In the genomic region with DNA sequence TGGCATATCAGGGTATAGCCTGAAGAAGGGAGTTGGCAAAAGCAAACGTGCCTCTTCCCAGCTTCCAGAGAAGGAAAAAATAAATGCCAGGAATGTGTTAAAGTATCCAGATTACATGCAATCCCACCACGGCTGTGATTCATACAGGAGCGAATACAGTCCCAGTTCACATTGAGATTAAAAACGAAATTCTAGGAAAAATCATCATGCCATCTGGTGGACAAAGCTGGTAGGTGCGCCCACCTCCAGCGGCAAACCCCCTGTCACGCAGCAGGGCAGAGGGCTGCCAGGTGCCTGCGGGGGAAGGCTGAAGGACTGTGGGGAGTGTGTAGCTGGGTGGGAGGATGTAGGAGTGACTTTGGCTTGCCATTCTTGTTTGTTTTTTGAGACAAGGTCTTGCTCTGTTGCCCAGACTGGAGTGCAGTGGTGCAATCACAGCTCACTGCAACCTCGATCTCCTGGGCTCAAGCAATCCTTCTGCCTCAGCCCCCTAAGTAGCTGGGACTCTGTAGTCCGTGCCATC, we compare ENCODE assay signal across 1 cellular context.
TF ChIP-seq lines count a peak whose summit lies in the region.

No MANE protein-coding gene starts in this region.

TF ChIP-seq in A549, 52 proteins besides CTCF, POLR2A, EP300 and RAD21 (continued from another document):
- TF ChIP-seq, protein P1, sequence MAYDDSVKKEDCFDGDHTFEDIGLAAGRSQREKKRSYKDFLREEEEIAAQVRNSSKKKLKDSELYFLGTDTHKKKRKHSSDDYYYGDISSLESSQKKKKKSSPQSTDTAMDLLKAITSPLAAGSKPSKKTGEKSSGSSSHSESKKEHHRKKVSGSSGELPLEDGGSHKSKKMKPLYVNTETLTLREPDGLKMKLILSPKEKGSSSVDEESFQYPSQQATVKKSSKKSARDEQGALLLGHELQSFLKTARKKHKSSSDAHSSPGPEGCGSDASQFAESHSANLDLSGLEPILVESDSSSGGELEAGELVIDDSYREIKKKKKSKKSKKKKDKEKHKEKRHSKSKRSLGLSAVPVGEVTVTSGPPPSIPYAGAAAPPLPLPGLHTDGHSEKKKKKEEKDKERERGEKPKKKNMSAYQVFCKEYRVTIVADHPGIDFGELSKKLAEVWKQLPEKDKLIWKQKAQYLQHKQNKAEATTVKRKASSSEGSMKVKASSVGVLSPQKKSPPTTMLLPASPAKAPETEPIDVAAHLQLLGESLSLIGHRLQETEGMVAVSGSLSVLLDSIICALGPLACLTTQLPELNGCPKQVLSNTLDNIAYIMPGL (CRISPR knock-in tag; IDR thresholded peaks at IDR 0.05; ENCODE audit: borderline replicate concordance): no peak
- TF ChIP-seq RFX5 (IDR thresholded peaks at IDR 0.05) (no peak), CBX2 (IDR thresholded peaks at IDR 0.05; ENCODE audit: borderline replicate concordance, low read depth) (no peak), JUNB (IDR thresholded peaks at IDR 0.05) (no peak), HDAC2 (IDR thresholded peaks at IDR 0.05) (no peak), ZC3H11A (IDR thresholded peaks at IDR 0.05) (no peak)
- TF ChIP-seq, protein P2, sequence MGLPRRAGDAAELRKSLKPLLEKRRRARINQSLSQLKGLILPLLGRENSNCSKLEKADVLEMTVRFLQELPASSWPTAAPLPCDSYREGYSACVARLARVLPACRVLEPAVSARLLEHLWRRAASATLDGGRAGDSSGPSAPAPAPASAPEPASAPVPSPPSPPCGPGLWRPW (IDR thresholded peaks at IDR 0.05): no peak
- TF ChIP-seq, protein P3, sequence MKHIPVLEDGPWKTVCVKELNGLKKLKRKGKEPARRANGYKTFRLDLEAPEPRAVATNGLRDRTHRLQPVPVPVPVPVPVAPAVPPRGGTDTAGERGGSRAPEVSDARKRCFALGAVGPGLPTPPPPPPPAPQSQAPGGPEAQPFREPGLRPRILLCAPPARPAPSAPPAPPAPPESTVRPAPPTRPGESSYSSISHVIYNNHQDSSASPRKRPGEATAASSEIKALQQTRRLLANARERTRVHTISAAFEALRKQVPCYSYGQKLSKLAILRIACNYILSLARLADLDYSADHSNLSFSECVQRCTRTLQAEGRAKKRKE (CRISPR knock-in tag; IDR thresholded peaks at IDR 0.05; ENCODE audit: low read depth): no peak
- TF ChIP-seq, protein P4, sequence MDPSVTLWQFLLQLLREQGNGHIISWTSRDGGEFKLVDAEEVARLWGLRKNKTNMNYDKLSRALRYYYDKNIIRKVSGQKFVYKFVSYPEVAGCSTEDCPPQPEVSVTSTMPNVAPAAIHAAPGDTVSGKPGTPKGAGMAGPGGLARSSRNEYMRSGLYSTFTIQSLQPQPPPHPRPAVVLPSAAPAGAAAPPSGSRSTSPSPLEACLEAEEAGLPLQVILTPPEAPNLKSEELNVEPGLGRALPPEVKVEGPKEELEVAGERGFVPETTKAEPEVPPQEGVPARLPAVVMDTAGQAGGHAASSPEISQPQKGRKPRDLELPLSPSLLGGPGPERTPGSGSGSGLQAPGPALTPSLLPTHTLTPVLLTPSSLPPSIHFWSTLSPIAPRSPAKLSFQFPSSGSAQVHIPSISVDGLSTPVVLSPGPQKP (IDR thresholded peaks at IDR 0.05; ENCODE audit: low read depth, low read length): no peak
TF ChIP-seq in A549: peak in this region for 3.
